ENCODE assay signal across 8 cellular contexts in the genomic region with DNA sequence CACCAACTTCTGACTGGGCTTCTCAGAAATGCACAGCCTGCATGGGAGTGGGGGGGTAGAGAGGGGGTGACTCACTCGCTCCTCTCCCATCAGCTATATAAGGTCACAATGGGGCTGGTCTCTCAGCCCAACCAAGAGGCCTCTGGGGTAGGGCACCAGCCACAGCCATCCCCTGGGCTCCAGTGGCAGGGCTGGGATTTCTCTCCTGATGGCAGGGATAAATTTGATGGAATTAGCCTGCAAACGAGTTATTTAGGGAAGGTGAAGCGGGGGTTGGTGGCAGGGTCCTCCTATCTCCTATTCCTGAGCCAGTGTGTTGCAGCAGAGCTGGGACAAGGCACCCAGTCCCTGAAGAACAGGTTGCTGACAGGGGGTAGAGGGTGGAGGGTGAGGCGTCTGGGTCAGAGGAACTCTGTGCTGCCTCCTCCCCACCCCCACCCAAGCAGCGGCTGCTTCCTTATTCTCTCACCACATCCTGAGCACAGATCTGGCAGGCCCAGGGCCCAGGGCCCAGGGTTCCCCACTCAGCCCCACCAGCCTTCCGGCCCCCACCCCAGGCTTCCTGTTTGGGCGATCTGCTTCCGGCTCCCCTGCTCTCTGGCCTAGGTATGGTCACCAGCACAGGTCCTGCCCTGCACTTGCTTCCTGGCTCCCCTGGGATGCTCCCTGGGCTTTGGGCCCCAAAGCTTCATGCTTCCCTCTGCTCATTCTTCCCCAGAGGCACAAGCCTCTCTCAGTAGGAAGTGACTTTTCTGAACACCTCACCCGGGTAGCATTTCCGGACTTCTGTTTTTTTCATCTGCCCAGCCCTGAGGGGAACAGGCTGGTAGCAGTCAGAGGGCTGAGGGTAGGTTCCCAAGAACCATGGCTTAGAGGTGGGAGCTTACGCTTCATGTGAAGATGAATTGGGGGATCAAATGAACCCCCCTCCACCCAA. TPM values are rescaled to one million over a fixed set of nuclear protein-coding genes. Genes with fewer than 3 reads are reported as not detected.
A peak's percentile ranks its signal among the peaks of the same experiment; 100 is the strongest.
DNase-seq lines count a peak whose midpoint lies in the region; ATAC-seq, FAIRE-seq and TF ChIP-seq lines count a peak whose summit lies in the region.

No MANE protein-coding gene starts in this region.

- peaks cover 41 to 80% of the 10 kb centered on the region in 2 experiments for H3K4me1 ChIP-seq in K562 (replicated peaks in 1 of 2; ENCODE audit: control insufficient read depth in 2 of 2, insufficient read depth in 2 of 2, low read length in 2 of 2)

- POLR2A ChIA-PET in K562 (lab: Yijun Ruan, JAX): interaction anchor here (0.5 to 7.0 kb wide), 14 partner anchors 10 to 981 kb away, joined by 3 to 118 read pairs (median 4); a partner anchor contains a TSS

- TF ChIP-seq EP300 in K562 (IDR thresholded peaks at IDR 0.05; ENCODE audit: low read length): peak; percentile 49

- peak overlapping the region; percentile 81 for H3K4me3 ChIP-seq in K562

- no peaks in the 10 kb centered on the region for H3K9me3 ChIP-seq in K562 (replicated peaks; ENCODE audit: control insufficient read depth, insufficient read depth, low read depth, low read length)

- peak overlapping the region; percentile 27 for H2AFZ ChIP-seq in K562 (ENCODE audit: low read depth, low read length)

- H3K9me1 ChIP-seq in K562 (ENCODE audit: control insufficient read depth, insufficient read depth, low read length): no peaks in the 10 kb centered on the region

- peaks cover 85% of the 10 kb centered on the region for H3K79me2 ChIP-seq in K562 (ENCODE audit: control insufficient read depth, insufficient read depth, low read length)

- TF ChIP-seq CTCF in K562 (IDR thresholded peaks at IDR 0.05 in 2 of 3, conservative IDR thresholded peaks at IDR 0.05 in 1 of 3; ENCODE audit: insufficient read depth in 2 of 3, low read depth in 1 of 3, low read length in 3 of 3): no peak

- ATAC-seq in GM19452 (IDR thresholded peaks at IDR 0.05; ENCODE audit: unreplicated experiment) (peak; percentile 34), K562 (peak; percentile 66)

- CTCF ChIA-PET in K562 (lab: Yijun Ruan, JAX; ENCODE audit: low intra/inter-chr PET ratio): interaction anchor here (6.1 kb wide), 1 partner anchor 39 kb away, joined by 92 read pairs; a partner anchor contains a TSS

- 4% methylated on average over 11 of the region's 11 CpGs for WGBS in K562 (ENCODE audit: insufficient coverage, low coverage, missing lambda C conversion rate)

- FAIRE-seq in K562 (lab: Jason Lieb, UNC): peak; percentile 91

- TF ChIP-seq RAD21 in K562 (CRISPR knock-in tag; conservative IDR thresholded peaks at IDR 0.05 in 1 of 2, IDR thresholded peaks at IDR 0.05 in 1 of 2): no peak

- peaks cover 31% of the 10 kb centered on the region for H3K36me3 ChIP-seq in K562 (ENCODE audit: control insufficient read depth, insufficient read depth, low read length)

- peak; percentile 85 for TF ChIP-seq POLR2A in K562 (conservative IDR thresholded peaks at IDR 0.05)

- intact Hi-C loops in K562 (cut with micrococcal nuclease): loop anchor here (1.0 to 10.0 kb wide), 3 partner anchors 35 to 405 kb away; a partner anchor contains a TSS

- in situ Hi-C loops in K562 (cut with MboI): no loop called here

- DNase-seq in AML-193 (lab: John Stamatoyannopoulos, UW): peak; percentile 99
- DNase-seq in HT1080 (ENCODE audit: low read depth): peak; percentile 96
- peak; percentile 99 for DNase-seq in UCSD-AML1 (lab: John Stamatoyannopoulos, UW; ENCODE audit: unreplicated experiment)
- peak; percentile 76 to 93 (median 84) for DNase-seq in K562 (ENCODE audit: extremely low read depth in 1 of 4, low spot score in 3 of 4)
- DNase-seq in iris pigment epithelial cell (ENCODE audit: low read depth): peak; percentile 93
- peak; percentile 77 for DNase-seq in smooth muscle cell of the brain vasculature (ENCODE audit: low read depth, low spot score)
- no peak for DNase-seq in SK-N-DZ (ENCODE audit: low spot score)

- no peaks in the 10 kb centered on the region; the same call in 1 of the 2 replicates for H4K20me1 ChIP-seq in K562 (replicated peaks; ENCODE audit: control insufficient read depth, insufficient read depth, low read length)

- BruUV-seq in K562 (replicated peaks; lab: Mats Ljungman, UMichigan): no TSS peak

- peak overlapping the region; percentile 88 for H3K27ac ChIP-seq in K562 (ENCODE audit: extremely low read depth, low read depth, low read length)

- H3K27me3 ChIP-seq in K562 (ENCODE audit: control insufficient read depth in 2 of 2, insufficient read depth in 2 of 2, low read length in 2 of 2): no peaks in the 10 kb centered on the region

- H3K4me2 ChIP-seq in K562 (ENCODE audit: insufficient read depth, low read length): peak overlapping the region; percentile 97

- peak overlapping the region; percentile 81 to 95 for H3K9ac ChIP-seq in K562 (ENCODE audit: insufficient read depth in 1 of 2, low read depth in 2 of 2, low read length in 2 of 2)

RNA-seq across cellular contexts. Expression of a gene that starts 4.0 kb away (rescaled TPM):
- total RNA-seq in HT1080 (2014; rRNA removed; shearing (Covaris generic)): 86.0 and 109 TPM in 2 replicates
- 102 and 120 TPM in 2 replicates for polyA plus RNA-seq in HT1080 (2015; cell fraction: cytosol; rRNA removed)
- 223 and 244 TPM in 2 replicates for polyA plus RNA-seq in HT1080 (2015; cell fraction: nucleus; rRNA removed)
- 17.9 and 43.7 TPM in 2 replicates for total RNA-seq in K562 (2011; cell fraction: chromatin; rRNA removed; ENCODE audit: low replicate concordance)
- 30.3 and 35.5 TPM in 2 replicates for total RNA-seq in K562 (2011; cell fraction: nucleolus; rRNA removed)
- total RNA-seq in K562 (2011; cell fraction: nucleoplasm; rRNA removed): 35.6 and 50.9 TPM in 2 replicates
- total RNA-seq in K562 (2014; rRNA removed): 29.1 and 46.5 TPM in 2 replicates
- 36.3 and 37.5 TPM in 2 replicates for total RNA-seq in K562 (2014; rRNA removed; fragmentation: Illumina TruSeq; extraction: Trizol)
- total RNA-seq in K562 (2015; rRNA removed; fragmentation: Illumina TruSeq; extraction: Trizol): 42.6 and 45.3 TPM in 2 replicates
- total RNA-seq in K562 (2021): 65.1 and 69.5 TPM in 2 replicates
- polyA plus RNA-seq in K562 (2011; rRNA removed): 80.5 and 118 TPM in 2 replicates
- polyA plus RNA-seq in K562 (2011; cell fraction: cytosol; rRNA removed): 136 and 150 TPM in 2 replicates
- polyA plus RNA-seq in K562 (2011; cell fraction: nucleus; rRNA removed): 69.7 and 114 TPM in 2 replicates
- polyA plus RNA-seq in K562 (2012): 53.8 and 162 TPM in 2 replicates
- 96.8 and 99.2 TPM in 2 replicates for polyA plus RNA-seq in K562 (2014; fragmentation: Illumina TruSeq; extraction: Trizol)
- 10 to 100 TPM; 12.0 to 12.6 TPM for polyA plus RNA-seq in K562 (2014; fragmentation: Nextera tagmentation; extraction: Ambion mirVana)
- polyA plus RNA-seq in K562 (2014; rRNA removed): 60.2 and 69.0 TPM in 2 replicates
- polyA minus RNA-seq in K562 (2011; rRNA and poly(A)+ RNA removed): 44.7 TPM in 2 replicates
- 38.3 and 45.2 TPM in 2 replicates for polyA minus RNA-seq in K562 (2011; cell fraction: cytosol; rRNA and poly(A)+ RNA removed)
- polyA minus RNA-seq in K562 (2011; cell fraction: nucleus; rRNA and poly(A)+ RNA removed): 12.0 and 26.3 TPM in 2 replicates
- polyA plus RNA-seq in SK-N-DZ (2014; cell fraction: cytosol; rRNA removed): 28.9 and 34.9 TPM in 2 replicates
- 17.2 and 21.3 TPM in 2 replicates for polyA plus RNA-seq in SK-N-DZ (2014; cell fraction: nucleus; rRNA removed)

RNA-seq across cellular contexts. Expression of a gene that starts 8.3 kb away (rescaled TPM):
- total RNA-seq in HT1080 (2014; rRNA removed; shearing (Covaris generic)): 11.2 and 18.5 TPM in 2 replicates
- polyA plus RNA-seq in HT1080 (2015; cell fraction: cytosol; rRNA removed): 29.2 and 33.3 TPM in 2 replicates
- polyA plus RNA-seq in HT1080 (2015; cell fraction: nucleus; rRNA removed): 22.9 and 31.6 TPM in 2 replicates
- 17.1 and 42.3 TPM in 2 replicates for total RNA-seq in K562 (2011; cell fraction: chromatin; rRNA removed; ENCODE audit: low replicate concordance)
- 41.3 and 48.0 TPM in 2 replicates for total RNA-seq in K562 (2011; cell fraction: nucleolus; rRNA removed)
- total RNA-seq in K562 (2011; cell fraction: nucleoplasm; rRNA removed): 51.0 and 61.6 TPM in 2 replicates
- total RNA-seq in K562 (2014; rRNA removed) (9.7 and 12.4 TPM in 2 replicates), K562 (2014; rRNA removed; fragmentation: Illumina TruSeq; extraction: Trizol) (10.6 and 14.4 TPM in 2 replicates), K562 (2015; rRNA removed; fragmentation: Illumina TruSeq; extraction: Trizol) (17.4 and 18.1 TPM in 2 replicates), K562 (2021) (32.9 and 35.7 TPM in 2 replicates)
- polyA plus RNA-seq in K562 (2011; rRNA removed) (12.6 and 22.9 TPM in 2 replicates), K562 (2014; fragmentation: Illumina TruSeq; extraction: Trizol) (57.9 and 58.2 TPM in 2 replicates), K562 (2014; fragmentation: Nextera tagmentation; extraction: Ambion mirVana) (10 to 100 TPM; 16.1 to 18.6 TPM), K562 (2014; rRNA removed) (19.4 and 22.5 TPM in 2 replicates)
- polyA plus RNA-seq in K562 (2011; cell fraction: cytosol; rRNA removed): 26.4 and 41.5 TPM in 2 replicates
- 28.3 and 48.5 TPM in 2 replicates for polyA plus RNA-seq in K562 (2011; cell fraction: nucleus; rRNA removed)
- 45.0 and 59.0 TPM in 2 replicates for polyA plus RNA-seq in K562 (2012)
- 14.4 and 15.0 TPM in 2 replicates for polyA minus RNA-seq in K562 (2011; rRNA and poly(A)+ RNA removed)
- 19.7 and 29.2 TPM in 2 replicates for polyA minus RNA-seq in K562 (2011; cell fraction: cytosol; rRNA and poly(A)+ RNA removed)
- polyA minus RNA-seq in K562 (2011; cell fraction: nucleus; rRNA and poly(A)+ RNA removed): 12.0 and 14.7 TPM in 2 replicates
- polyA plus RNA-seq in SK-N-DZ (2014; cell fraction: cytosol; rRNA removed): 27.6 and 35.7 TPM in 2 replicates
- polyA plus RNA-seq in SK-N-DZ (2014; cell fraction: nucleus; rRNA removed): 26.0 and 29.3 TPM in 2 replicates

RNA-seq across cellular contexts. Expression of a gene that starts 9.6 kb away (rescaled TPM):
- total RNA-seq in HT1080 (2014; rRNA removed; shearing (Covaris generic)): 50.2 and 55.5 TPM in 2 replicates
- 28.8 and 29.1 TPM in 2 replicates for polyA plus RNA-seq in HT1080 (2015; cell fraction: cytosol; rRNA removed)
- 61.5 and 63.1 TPM in 2 replicates for polyA plus RNA-seq in HT1080 (2015; cell fraction: nucleus; rRNA removed)
- 69.6 and 100 TPM in 2 replicates for total RNA-seq in K562 (2011; cell fraction: chromatin; rRNA removed; ENCODE audit: low replicate concordance)
- 41.3 and 50.9 TPM in 2 replicates for total RNA-seq in K562 (2011; cell fraction: nucleolus; rRNA removed)
- 46.3 and 50.5 TPM in 2 replicates for total RNA-seq in K562 (2011; cell fraction: nucleoplasm; rRNA removed)
- total RNA-seq in K562 (2014; rRNA removed) (57.7 and 62.8 TPM in 2 replicates), K562 (2014; rRNA removed; fragmentation: Illumina TruSeq; extraction: Trizol) (45.2 and 45.3 TPM in 2 replicates), K562 (2015; rRNA removed; fragmentation: Illumina TruSeq; extraction: Trizol) (60.2 and 65.1 TPM in 2 replicates), K562 (2021) (42.7 and 47.5 TPM in 2 replicates)
- polyA plus RNA-seq in K562 (2011; rRNA removed) (41.5 and 57.4 TPM in 2 replicates), K562 (2014; fragmentation: Illumina TruSeq; extraction: Trizol) (65.1 and 66.1 TPM in 2 replicates), K562 (2014; fragmentation: Nextera tagmentation; extraction: Ambion mirVana) (10 to 100 TPM; 14.6 to 15.3 TPM), K562 (2014; rRNA removed) (47.9 and 57.3 TPM in 2 replicates)
- polyA plus RNA-seq in K562 (2011; cell fraction: cytosol; rRNA removed): 62.7 and 65.3 TPM in 2 replicates
- 100 and 114 TPM in 2 replicates for polyA plus RNA-seq in K562 (2011; cell fraction: nucleus; rRNA removed)
- polyA plus RNA-seq in K562 (2012): 48.1 and 50.2 TPM in 2 replicates
- 49.1 and 53.6 TPM in 2 replicates for polyA minus RNA-seq in K562 (2011; rRNA and poly(A)+ RNA removed)
- polyA minus RNA-seq in K562 (2011; cell fraction: cytosol; rRNA and poly(A)+ RNA removed): 26.4 and 32.0 TPM in 2 replicates
- 14.5 and 24.5 TPM in 2 replicates for polyA minus RNA-seq in K562 (2011; cell fraction: nucleus; rRNA and poly(A)+ RNA removed)
- polyA plus RNA-seq in SK-N-DZ (2014; cell fraction: cytosol; rRNA removed): 34.0 and 34.2 TPM in 2 replicates
- polyA plus RNA-seq in SK-N-DZ (2014; cell fraction: nucleus; rRNA removed): 49.9 and 71.9 TPM in 2 replicates

RNA-seq across cellular contexts. Expression of a gene that starts 34.6 kb away (rescaled TPM):
- total RNA-seq in HT1080 (2014; rRNA removed; shearing (Covaris generic)): 11.0 and 12.9 TPM in 2 replicates
- polyA plus RNA-seq in HT1080 (2015; cell fraction: cytosol; rRNA removed): 13.7 and 16.5 TPM in 2 replicates
- 55.0 and 55.9 TPM in 2 replicates for polyA plus RNA-seq in HT1080 (2015; cell fraction: nucleus; rRNA removed)
- total RNA-seq in K562 (2011; cell fraction: chromatin; rRNA removed; ENCODE audit: low replicate concordance): 79.5 and 80.7 TPM in 2 replicates
- 47.5 and 50.5 TPM in 2 replicates for total RNA-seq in K562 (2011; cell fraction: nucleolus; rRNA removed)
- 62.0 and 85.1 TPM in 2 replicates for total RNA-seq in K562 (2011; cell fraction: nucleoplasm; rRNA removed)
- total RNA-seq in K562 (2014; rRNA removed): 15.7 and 24.3 TPM in 2 replicates
- total RNA-seq in K562 (2014; rRNA removed; fragmentation: Illumina TruSeq; extraction: Trizol): 20.0 and 25.5 TPM in 2 replicates
- 15.6 and 18.2 TPM in 2 replicates for total RNA-seq in K562 (2015; rRNA removed; fragmentation: Illumina TruSeq; extraction: Trizol)
- 96.8 and 114 TPM in 2 replicates for total RNA-seq in K562 (2021)
- polyA plus RNA-seq in K562 (2011; rRNA removed): 21.5 and 55.8 TPM in 2 replicates
- 28.0 and 35.1 TPM in 2 replicates for polyA plus RNA-seq in K562 (2011; cell fraction: cytosol; rRNA removed)
- 105 and 141 TPM in 2 replicates for polyA plus RNA-seq in K562 (2011; cell fraction: nucleus; rRNA removed)
- polyA plus RNA-seq in K562 (2012): 68.1 and 105 TPM in 2 replicates
- 72.9 and 95.4 TPM in 2 replicates for polyA plus RNA-seq in K562 (2014; fragmentation: Illumina TruSeq; extraction: Trizol)
- 1 to 10 TPM; 8.2 to 8.8 TPM for polyA plus RNA-seq in K562 (2014; fragmentation: Nextera tagmentation; extraction: Ambion mirVana)
- 31.3 and 35.0 TPM in 2 replicates for polyA plus RNA-seq in K562 (2014; rRNA removed)
- 24.0 and 34.6 TPM in 2 replicates for polyA minus RNA-seq in K562 (2011; rRNA and poly(A)+ RNA removed)
- polyA minus RNA-seq in K562 (2011; cell fraction: cytosol; rRNA and poly(A)+ RNA removed): 56.9 and 94.9 TPM in 2 replicates
- polyA minus RNA-seq in K562 (2011; cell fraction: nucleus; rRNA and poly(A)+ RNA removed): 16.4 and 27.8 TPM in 2 replicates
- 16.8 and 18.7 TPM in 2 replicates for polyA plus RNA-seq in SK-N-DZ (2014; cell fraction: cytosol; rRNA removed)
- 28.1 and 83.2 TPM in 2 replicates for polyA plus RNA-seq in SK-N-DZ (2014; cell fraction: nucleus; rRNA removed)

RNA-seq across cellular contexts. Expression of a gene that starts 35.5 kb away (rescaled TPM):
- total RNA-seq in HT1080 (2014; rRNA removed; shearing (Covaris generic)): 10.5 and 16.2 TPM in 2 replicates
- polyA plus RNA-seq in HT1080 (2015; cell fraction: cytosol; rRNA removed): 16.5 and 18.6 TPM in 2 replicates
- 22.1 and 28.0 TPM in 2 replicates for polyA plus RNA-seq in HT1080 (2015; cell fraction: nucleus; rRNA removed)
- total RNA-seq in K562 (2011; cell fraction: chromatin; rRNA removed; ENCODE audit: low replicate concordance): 52.8 and 100 TPM in 2 replicates
- 71.3 and 77.0 TPM in 2 replicates for total RNA-seq in K562 (2011; cell fraction: nucleolus; rRNA removed)
- 61.3 and 61.8 TPM in 2 replicates for total RNA-seq in K562 (2011; cell fraction: nucleoplasm; rRNA removed)
- total RNA-seq in K562 (2014; rRNA removed): 16.9 and 26.8 TPM in 2 replicates
- total RNA-seq in K562 (2014; rRNA removed; fragmentation: Illumina TruSeq; extraction: Trizol): 14.1 and 14.5 TPM in 2 replicates
- total RNA-seq in K562 (2015; rRNA removed; fragmentation: Illumina TruSeq; extraction: Trizol): 15.6 and 19.0 TPM in 2 replicates
- total RNA-seq in K562 (2021): 55.0 and 63.1 TPM in 2 replicates
- 16.2 and 35.4 TPM in 2 replicates for polyA plus RNA-seq in K562 (2011; rRNA removed)
- polyA plus RNA-seq in K562 (2011; cell fraction: cytosol; rRNA removed): 35.9 and 43.4 TPM in 2 replicates
- 124 and 164 TPM in 2 replicates for polyA plus RNA-seq in K562 (2011; cell fraction: nucleus; rRNA removed)
- 46.4 and 46.8 TPM in 2 replicates for polyA plus RNA-seq in K562 (2012)
- 50.3 and 54.6 TPM in 2 replicates for polyA plus RNA-seq in K562 (2014; fragmentation: Illumina TruSeq; extraction: Trizol)
- 10 to 100 TPM; 18.4 to 18.5 TPM for polyA plus RNA-seq in K562 (2014; fragmentation: Nextera tagmentation; extraction: Ambion mirVana)
- 34.7 and 43.6 TPM in 2 replicates for polyA plus RNA-seq in K562 (2014; rRNA removed)
- polyA minus RNA-seq in K562 (2011; rRNA and poly(A)+ RNA removed): 15.3 and 18.6 TPM in 2 replicates
- polyA minus RNA-seq in K562 (2011; cell fraction: cytosol; rRNA and poly(A)+ RNA removed): 17.3 and 23.6 TPM in 2 replicates
- polyA minus RNA-seq in K562 (2011; cell fraction: nucleus; rRNA and poly(A)+ RNA removed): 16.6 and 27.5 TPM in 2 replicates
- polyA plus RNA-seq in SK-N-DZ (2014; cell fraction: cytosol; rRNA removed): 10.5 and 11.0 TPM in 2 replicates
- polyA plus RNA-seq in SK-N-DZ (2014; cell fraction: nucleus; rRNA removed): 23.2 and 46.9 TPM in 2 replicates
